In genomic region chr15:92989469-92989868, GRCh38 we compare ENCODE assay signal across 12 cellular contexts.
A peak's percentile ranks its signal among the peaks of the same experiment; 100 is the strongest.
DNase-seq lines count a peak whose midpoint lies in the region; ATAC-seq lines count a peak whose summit lies in the region.
"Had no signal": no experiment of that assay in that cellular context is flagged by ENCODE, and none has a peak within 500 bp of the region (broad histone marks: within the 10 kb centered on the region; RNA-seq: fewer than 3 reads in every experiment).

No MANE protein-coding gene starts in this region.

- no peak overlapping the region for H3K27ac ChIP-seq in naive thymus-derived CD4-positive, alpha-beta T cell (ENCODE audit: low read depth, low read length)
- H3K27ac ChIP-seq in effector memory CD4-positive, alpha-beta T cell (ENCODE audit: insufficient read depth, low read length, poor library complexity, severe bottlenecking), result no peak overlapping the region

- POLR2A ChIA-PET in naive thymus-derived CD4-positive, alpha-beta T cell (lab: Charles Lee), result interaction anchor here (1.0 kb wide), 1 partner anchor 181 kb away, joined by 3 read pairs; no protein-coding TSS in a partner anchor

- no peaks in the 10 kb centered on the region for H3K9me3 ChIP-seq in naive thymus-derived CD4-positive, alpha-beta T cell (ENCODE audit: control insufficient read depth in 2 of 3, low read length in 3 of 3)
- no peaks in the 10 kb centered on the region for H3K9me3 ChIP-seq in effector memory CD4-positive, alpha-beta T cell (ENCODE audit: control insufficient read depth, low read length)

- peak overlapping the region in 7 of 9 donors; percentile 6 to 86 (median 68) for H3K27ac Mint-ChIP-seq in naive thymus-derived CD4-positive, alpha-beta T cell

- H3K36me3 ChIP-seq in naive thymus-derived CD4-positive, alpha-beta T cell (ENCODE audit: control insufficient read depth in 2 of 3, insufficient read depth in 3 of 3, low read length in 3 of 3), result peaks cover 40 to 87% (median 42%) of the 10 kb centered on the region in 3 experiments
- H3K36me3 ChIP-seq in effector memory CD4-positive, alpha-beta T cell (ENCODE audit: control insufficient read depth, insufficient read depth, low read length), result peaks cover 92% of the 10 kb centered on the region

- H3K4me3 ChIP-seq in naive thymus-derived CD4-positive, alpha-beta T cell (ENCODE audit: low read length), result no peak overlapping the region
- H3K4me3 ChIP-seq in effector memory CD4-positive, alpha-beta T cell (ENCODE audit: insufficient read depth, low read depth, low read length, poor library complexity, severe bottlenecking), result no peak overlapping the region

- CTCF ChIA-PET in naive thymus-derived CD4-positive, alpha-beta T cell (lab: Charles Lee), result no interaction called here

- H3K9me3 Mint-ChIP-seq in naive thymus-derived CD4-positive, alpha-beta T cell, result no peaks in the 10 kb centered on the region
- H3K9me3 Mint-ChIP-seq: activated naive CD4-positive, alpha-beta T cell treated with anti-CD3 and anti-CD28 coated beads, Interleukin-2, amount 50 U/mL, for 24 hours had no signal

- no peaks in the 10 kb centered on the region for H3K4me1 ChIP-seq in naive thymus-derived CD4-positive, alpha-beta T cell (ENCODE audit: control insufficient read depth in 2 of 2, insufficient read depth in 2 of 2, low read length in 2 of 2)
- H3K4me1 ChIP-seq in effector memory CD4-positive, alpha-beta T cell (ENCODE audit: control insufficient read depth, insufficient read depth, low read length, poor library complexity, severe bottlenecking), result no peaks in the 10 kb centered on the region

- intact Hi-C loops in naive thymus-derived CD4-positive, alpha-beta T cell (cut with micrococcal nuclease), result no loop called here

- ATAC-seq in GM18867 (IDR thresholded peaks at IDR 0.05; ENCODE audit: unreplicated experiment) (peak; percentile 53), GM21447 (IDR thresholded peaks at IDR 0.05; ENCODE audit: unreplicated experiment) (peak; percentile 80), HG03378 (IDR thresholded peaks at IDR 0.05; ENCODE audit: unreplicated experiment) (peak; percentile 85), HG02852 (IDR thresholded peaks at IDR 0.05; ENCODE audit: unreplicated experiment) (no peak)
- ATAC-seq in naive thymus-derived CD4-positive, alpha-beta T cell, result no peak

- H3K4me1 Mint-ChIP-seq in naive thymus-derived CD4-positive, alpha-beta T cell, result peaks cover 9 to 46% (median 25%) of the 10 kb centered on the region in 7 donors

- peaks cover 27 to 56% (median 45%) of the 10 kb centered on the region in 5 donors for H3K36me3 Mint-ChIP-seq in naive thymus-derived CD4-positive, alpha-beta T cell

- H3K4me3 Mint-ChIP-seq in naive thymus-derived CD4-positive, alpha-beta T cell, result no peak overlapping the region
- H3K4me3 Mint-ChIP-seq: activated naive CD4-positive, alpha-beta T cell treated with anti-CD3 and anti-CD28 coated beads, Interleukin-2, amount 50 U/mL, for 24 hours had no signal

- no peaks in the 10 kb centered on the region for H3K27me3 Mint-ChIP-seq in naive thymus-derived CD4-positive, alpha-beta T cell
- H3K27me3 Mint-ChIP-seq: activated naive CD4-positive, alpha-beta T cell treated with anti-CD3 and anti-CD28 coated beads, Interleukin-2, amount 50 U/mL, for 24 hours had no signal

- no peak for DNase-seq in naive thymus-derived CD4-positive, alpha-beta T cell
- no peak for DNase-seq in T1000 (lab: John Stamatoyannopoulos, UW)
- no peak for DNase-seq in effector memory CD4-positive, alpha-beta T cell
- DNase-seq: DND-41; effector CD4-positive, alpha-beta T cell; NCI-H187 treated with DMSO at 0.1 percent for 48 hours; RPMI8226 had no signal

- no peaks in the 10 kb centered on the region for H3K27me3 ChIP-seq in naive thymus-derived CD4-positive, alpha-beta T cell (ENCODE audit: control insufficient read depth in 2 of 2, insufficient read depth in 2 of 2, low read length in 2 of 2)
- H3K27me3 ChIP-seq in effector memory CD4-positive, alpha-beta T cell (replicated peaks; ENCODE audit: control insufficient read depth, insufficient read depth, low read length, poor library complexity, severe bottlenecking), result no peaks in the 10 kb centered on the region

Comparison
In these comparisons a context has a peak if more than half of its experiments do, and no peak if none do; other contexts are left out.
1. ATAC-seq: peak in GM18867 (single experiment), GM21447 (single experiment) and HG03378 (single experiment); none in naive thymus-derived CD4-positive, alpha-beta T cell (single experiment) and HG02852 (single experiment).